In the genomic region with DNA sequence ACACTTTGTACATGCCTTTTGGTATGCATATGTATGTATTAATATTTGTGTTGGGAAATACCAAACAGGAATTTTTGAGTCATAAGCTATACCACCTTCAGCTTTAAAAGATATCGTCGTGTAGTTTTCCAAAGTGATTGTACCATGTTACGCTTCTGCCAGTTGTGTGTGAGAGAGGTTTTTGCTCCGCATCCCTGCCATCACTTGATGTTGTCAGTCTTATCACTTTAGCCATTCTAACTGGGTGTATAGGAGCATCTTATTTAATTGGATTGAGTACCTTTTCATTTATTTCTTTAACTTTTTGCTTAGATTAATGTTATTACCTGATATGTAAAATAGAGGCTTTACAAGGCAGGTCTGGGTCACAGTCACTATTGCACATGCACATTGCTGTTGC, we compare ENCODE assay signal across 1 cellular context.
TF ChIP-seq lines count a peak whose summit lies in the region.

No MANE protein-coding gene starts in this region.

TF ChIP-seq in HepG2, 621 proteins besides CTCF, POLR2A, EP300 and RAD21:
- TF ChIP-seq, protein P1, sequence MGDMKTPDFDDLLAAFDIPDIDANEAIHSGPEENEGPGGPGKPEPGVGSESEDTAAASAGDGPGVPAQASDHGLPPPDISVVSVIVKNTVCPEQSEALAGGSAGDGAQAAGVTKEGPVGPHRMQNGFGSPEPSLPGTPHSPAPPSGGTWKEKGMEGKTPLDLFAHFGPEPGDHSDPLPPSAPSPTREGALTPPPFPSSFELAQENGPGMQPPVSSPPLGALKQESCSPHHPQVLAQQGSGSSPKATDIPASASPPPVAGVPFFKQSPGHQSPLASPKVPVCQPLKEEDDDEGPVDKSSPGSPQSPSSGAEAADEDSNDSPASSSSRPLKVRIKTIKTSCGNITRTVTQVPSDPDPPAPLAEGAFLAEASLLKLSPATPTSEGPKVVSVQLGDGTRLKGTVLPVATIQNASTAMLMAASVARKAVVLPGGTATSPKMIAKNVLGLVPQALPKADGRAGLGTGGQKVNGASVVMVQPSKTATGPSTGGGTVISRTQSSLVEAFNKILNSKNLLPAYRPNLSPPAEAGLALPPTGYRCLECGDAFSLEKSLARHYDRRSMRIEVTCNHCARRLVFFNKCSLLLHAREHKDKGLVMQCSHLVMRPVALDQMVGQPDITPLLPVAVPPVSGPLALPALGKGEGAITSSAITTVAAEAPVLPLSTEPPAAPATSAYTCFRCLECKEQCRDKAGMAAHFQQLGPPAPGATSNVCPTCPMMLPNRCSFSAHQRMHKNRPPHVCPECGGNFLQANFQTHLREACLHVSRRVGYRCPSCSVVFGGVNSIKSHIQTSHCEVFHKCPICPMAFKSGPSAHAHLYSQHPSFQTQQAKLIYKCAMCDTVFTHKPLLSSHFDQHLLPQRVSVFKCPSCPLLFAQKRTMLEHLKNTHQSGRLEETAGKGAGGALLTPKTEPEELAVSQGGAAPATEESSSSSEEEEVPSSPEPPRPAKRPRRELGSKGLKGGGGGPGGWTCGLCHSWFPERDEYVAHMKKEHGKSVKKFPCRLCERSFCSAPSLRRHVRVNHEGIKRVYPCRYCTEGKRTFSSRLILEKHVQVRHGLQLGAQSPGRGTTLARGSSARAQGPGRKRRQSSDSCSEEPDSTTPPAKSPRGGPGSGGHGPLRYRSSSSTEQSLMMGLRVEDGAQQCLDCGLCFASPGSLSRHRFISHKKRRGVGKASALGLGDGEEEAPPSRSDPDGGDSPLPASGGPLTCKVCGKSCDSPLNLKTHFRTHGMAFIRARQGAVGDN (CRISPR knock-in tag; IDR thresholded peaks at IDR 0.05), result no peak
- TF ChIP-seq ZNF7 (CRISPR knock-in tag; IDR thresholded peaks at IDR 0.05), result peak; percentile 80
TF ChIP-seq in HepG2: peak in this region for 1.
